In the genomic region with DNA sequence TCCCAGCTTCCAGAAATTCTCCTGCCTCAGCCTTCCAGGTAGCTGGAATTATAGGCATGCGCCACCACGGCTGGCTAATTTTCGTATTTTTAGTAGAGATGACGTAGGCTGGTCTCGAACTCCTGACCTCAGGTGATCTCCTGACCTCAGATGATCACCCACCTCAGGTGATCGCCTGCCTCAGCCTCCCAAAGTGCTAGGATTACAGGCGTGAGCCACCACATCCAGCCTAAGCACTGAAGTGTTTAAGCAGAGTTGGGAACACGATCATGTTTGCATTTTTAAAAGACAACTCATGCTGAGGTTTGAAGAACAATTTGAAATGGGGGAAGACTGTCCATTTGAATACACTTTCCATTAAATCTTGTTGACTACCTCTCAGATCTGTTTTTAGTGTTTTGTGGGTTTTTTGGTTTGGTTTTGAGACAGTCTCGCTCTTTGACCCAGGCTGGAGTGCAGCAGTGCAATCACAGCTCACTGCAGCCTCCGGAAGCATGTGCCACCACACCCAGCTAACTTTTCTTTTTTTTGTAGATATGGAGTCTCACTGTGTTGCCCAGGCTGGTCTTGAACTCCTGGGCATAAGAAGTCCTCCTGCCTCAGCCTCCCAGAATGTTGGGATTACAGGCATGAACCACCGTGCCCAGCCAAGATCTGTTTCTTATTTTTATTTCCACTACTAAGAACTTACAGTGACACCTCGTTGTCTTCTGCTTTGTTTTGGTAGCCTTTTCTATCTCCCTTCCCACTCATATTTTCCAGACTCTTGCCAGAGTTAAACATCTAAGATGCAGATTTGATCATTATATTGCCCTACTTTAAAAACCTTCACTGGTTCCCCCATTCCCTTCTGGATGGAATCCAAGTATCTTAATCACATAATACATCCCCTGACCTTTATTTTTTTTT, we compare ENCODE assay signal across 1 cellular context.
TF ChIP-seq lines count a peak whose summit lies in the region.

No MANE protein-coding gene starts in this region.

TF ChIP-seq in GM12878, 131 proteins besides CTCF, POLR2A, EP300 and RAD21 (continued from another document and continues in another):
- TF ChIP-seq, protein P1, sequence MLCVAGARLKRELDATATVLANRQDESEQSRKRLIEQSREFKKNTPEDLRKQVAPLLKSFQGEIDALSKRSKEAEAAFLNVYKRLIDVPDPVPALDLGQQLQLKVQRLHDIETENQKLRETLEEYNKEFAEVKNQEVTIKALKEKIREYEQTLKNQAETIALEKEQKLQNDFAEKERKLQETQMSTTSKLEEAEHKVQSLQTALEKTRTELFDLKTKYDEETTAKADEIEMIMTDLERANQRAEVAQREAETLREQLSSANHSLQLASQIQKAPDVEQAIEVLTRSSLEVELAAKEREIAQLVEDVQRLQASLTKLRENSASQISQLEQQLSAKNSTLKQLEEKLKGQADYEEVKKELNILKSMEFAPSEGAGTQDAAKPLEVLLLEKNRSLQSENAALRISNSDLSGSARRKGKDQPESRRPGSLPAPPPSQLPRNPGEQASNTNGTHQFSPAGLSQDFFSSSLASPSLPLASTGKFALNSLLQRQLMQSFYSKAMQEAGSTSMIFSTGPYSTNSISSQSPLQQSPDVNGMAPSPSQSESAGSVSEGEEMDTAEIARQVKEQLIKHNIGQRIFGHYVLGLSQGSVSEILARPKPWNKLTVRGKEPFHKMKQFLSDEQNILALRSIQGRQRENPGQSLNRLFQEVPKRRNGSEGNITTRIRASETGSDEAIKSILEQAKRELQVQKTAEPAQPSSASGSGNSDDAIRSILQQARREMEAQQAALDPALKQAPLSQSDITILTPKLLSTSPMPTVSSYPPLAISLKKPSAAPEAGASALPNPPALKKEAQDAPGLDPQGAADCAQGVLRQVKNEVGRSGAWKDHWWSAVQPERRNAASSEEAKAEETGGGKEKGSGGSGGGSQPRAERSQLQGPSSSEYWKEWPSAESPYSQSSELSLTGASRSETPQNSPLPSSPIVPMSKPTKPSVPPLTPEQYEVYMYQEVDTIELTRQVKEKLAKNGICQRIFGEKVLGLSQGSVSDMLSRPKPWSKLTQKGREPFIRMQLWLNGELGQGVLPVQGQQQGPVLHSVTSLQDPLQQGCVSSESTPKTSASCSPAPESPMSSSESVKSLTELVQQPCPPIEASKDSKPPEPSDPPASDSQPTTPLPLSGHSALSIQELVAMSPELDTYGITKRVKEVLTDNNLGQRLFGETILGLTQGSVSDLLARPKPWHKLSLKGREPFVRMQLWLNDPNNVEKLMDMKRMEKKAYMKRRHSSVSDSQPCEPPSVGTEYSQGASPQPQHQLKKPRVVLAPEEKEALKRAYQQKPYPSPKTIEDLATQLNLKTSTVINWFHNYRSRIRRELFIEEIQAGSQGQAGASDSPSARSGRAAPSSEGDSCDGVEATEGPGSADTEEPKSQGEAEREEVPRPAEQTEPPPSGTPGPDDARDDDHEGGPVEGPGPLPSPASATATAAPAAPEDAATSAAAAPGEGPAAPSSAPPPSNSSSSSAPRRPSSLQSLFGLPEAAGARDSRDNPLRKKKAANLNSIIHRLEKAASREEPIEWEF (IDR thresholded peaks at IDR 0.05; ENCODE audit: insufficient replicate concordance, low read depth, low read length), result no peak
- TF ChIP-seq SIX5 (IDR thresholded peaks at IDR 0.05; ENCODE audit: low read depth, low read length, severe bottlenecking), result no peak
- TF ChIP-seq SPI1 (IDR thresholded peaks at IDR 0.05; ENCODE audit: borderline replicate concordance, insufficient read depth, low read depth, low read length), result no peak
- TF ChIP-seq MEF2A (IDR thresholded peaks at IDR 0.05; ENCODE audit: insufficient read depth, low read depth, low read length), result peak; percentile 90
- TF ChIP-seq FOXM1 (IDR thresholded peaks at IDR 0.05; ENCODE audit: low read depth, low read length), result peak; percentile 84; the same call in 1 of the 2 replicates
- peak; percentile 91 for TF ChIP-seq JUNB (IDR thresholded peaks at IDR 0.05)
- TF ChIP-seq RELB (IDR thresholded peaks at IDR 0.05; ENCODE audit: low read depth), result peak; percentile 41; the same call in 1 of the 2 replicates
- peak; percentile 36; the same call in 1 of the 2 replicates for TF ChIP-seq SREBF1 (IDR thresholded peaks at IDR 0.05; ENCODE audit: low read length)
- TF ChIP-seq SP1 (IDR thresholded peaks at IDR 0.05; ENCODE audit: low read depth, low read length), result peak; percentile 44
- no peak for TF ChIP-seq ZNF274 (IDR thresholded peaks at IDR 0.05; ENCODE audit: insufficient read depth, insufficient read length)
- no peak for TF ChIP-seq ZNF24 (IDR thresholded peaks at IDR 0.05)
- no peak for TF ChIP-seq IRF5 (IDR thresholded peaks at IDR 0.05; ENCODE audit: borderline replicate concordance)
- peak; percentile 88 for TF ChIP-seq IRF4 (IDR thresholded peaks at IDR 0.05; ENCODE audit: low read depth, low read length)
- TF ChIP-seq NKRF (conservative IDR thresholded peaks at IDR 0.05), result peak; percentile 5; the same call in 1 of the 2 replicates
- TF ChIP-seq ESRRA (IDR thresholded peaks at IDR 0.05; ENCODE audit: low read length), result no peak
- peak; percentile 79 to 87 for TF ChIP-seq BHLHE40 (IDR thresholded peaks at IDR 0.05; ENCODE audit: borderline replicate concordance in 1 of 2, low read depth in 2 of 2, low read length in 1 of 2)
- TF ChIP-seq, protein P2, sequence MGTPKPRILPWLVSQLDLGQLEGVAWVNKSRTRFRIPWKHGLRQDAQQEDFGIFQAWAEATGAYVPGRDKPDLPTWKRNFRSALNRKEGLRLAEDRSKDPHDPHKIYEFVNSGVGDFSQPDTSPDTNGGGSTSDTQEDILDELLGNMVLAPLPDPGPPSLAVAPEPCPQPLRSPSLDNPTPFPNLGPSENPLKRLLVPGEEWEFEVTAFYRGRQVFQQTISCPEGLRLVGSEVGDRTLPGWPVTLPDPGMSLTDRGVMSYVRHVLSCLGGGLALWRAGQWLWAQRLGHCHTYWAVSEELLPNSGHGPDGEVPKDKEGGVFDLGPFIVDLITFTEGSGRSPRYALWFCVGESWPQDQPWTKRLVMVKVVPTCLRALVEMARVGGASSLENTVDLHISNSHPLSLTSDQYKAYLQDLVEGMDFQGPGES (IDR thresholded peaks at IDR 0.05), result no peak
- peak; percentile 36; the same call in 1 of the 2 replicates for TF ChIP-seq TCF3 (IDR thresholded peaks at IDR 0.05; ENCODE audit: borderline replicate concordance, insufficient read depth, low read depth, low read length)
- TF ChIP-seq REST (IDR thresholded peaks at IDR 0.05; ENCODE audit: low read depth, low read length), result no peak
- no peak for TF ChIP-seq HDAC6 (IDR thresholded peaks at IDR 0.05; ENCODE audit: unreplicated experiment)
- peak; percentile 82; the same call in 1 of the 2 replicates for TF ChIP-seq ZBED1 (IDR thresholded peaks at IDR 0.05; ENCODE audit: borderline replicate concordance)
- TF ChIP-seq CREM (IDR thresholded peaks at IDR 0.05; ENCODE audit: low read depth), result peak; percentile 75
- TF ChIP-seq ZNF622 (IDR thresholded peaks at IDR 0.05), result no peak
- peak; percentile 83 for TF ChIP-seq MLLT1 (IDR thresholded peaks at IDR 0.05)
- no peak for TF ChIP-seq NFYA (IDR thresholded peaks at IDR 0.05; ENCODE audit: borderline replicate concordance, low read depth, low read length)
- TF ChIP-seq ATF7 (IDR thresholded peaks at IDR 0.05; ENCODE audit: low read depth), result peak; percentile 76
- TF ChIP-seq CREB1 (IDR thresholded peaks at IDR 0.05; ENCODE audit: low read depth), result peak; percentile 57; the same call in 1 of the 2 replicates
- 0 out of 2 replicates have a peak, but pooled peaks have one; percentile 34 for TF ChIP-seq BMI1 (IDR thresholded peaks at IDR 0.05; ENCODE audit: borderline replicate concordance)
- no peak for TF ChIP-seq EZH2 (IDR thresholded peaks at IDR 0.05; ENCODE audit: borderline replicate concordance, control insufficient read depth, low read depth, low read length)
- peak; percentile 88 for TF ChIP-seq NFIC (IDR thresholded peaks at IDR 0.05; ENCODE audit: low read depth, low read length)
- no peak for TF ChIP-seq SRF (IDR thresholded peaks at IDR 0.05; ENCODE audit: low read depth in 2 of 2, low read length in 2 of 2)
- TF ChIP-seq, protein P3, sequence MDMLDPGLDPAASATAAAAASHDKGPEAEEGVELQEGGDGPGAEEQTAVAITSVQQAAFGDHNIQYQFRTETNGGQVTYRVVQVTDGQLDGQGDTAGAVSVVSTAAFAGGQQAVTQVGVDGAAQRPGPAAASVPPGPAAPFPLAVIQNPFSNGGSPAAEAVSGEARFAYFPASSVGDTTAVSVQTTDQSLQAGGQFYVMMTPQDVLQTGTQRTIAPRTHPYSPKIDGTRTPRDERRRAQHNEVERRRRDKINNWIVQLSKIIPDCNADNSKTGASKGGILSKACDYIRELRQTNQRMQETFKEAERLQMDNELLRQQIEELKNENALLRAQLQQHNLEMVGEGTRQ (IDR thresholded peaks at IDR 0.05; ENCODE audit: borderline replicate concordance, low read depth, low read length), result no peak
- TF ChIP-seq CBFB (IDR thresholded peaks at IDR 0.05; ENCODE audit: low read depth), result peak; percentile 95
- TF ChIP-seq CHD1 (IDR thresholded peaks at IDR 0.05; ENCODE audit: low read depth, low read length), result no peak
- no peak for TF ChIP-seq BACH1 (IDR thresholded peaks at IDR 0.05; ENCODE audit: borderline replicate concordance)
- TF ChIP-seq GATAD2B (conservative IDR thresholded peaks at IDR 0.05; ENCODE audit: low read depth), result no peak; the same call in none of the 2 replicates
